Comparison of ENCODE assay signal across 8 cellular contexts in the genomic region with DNA sequence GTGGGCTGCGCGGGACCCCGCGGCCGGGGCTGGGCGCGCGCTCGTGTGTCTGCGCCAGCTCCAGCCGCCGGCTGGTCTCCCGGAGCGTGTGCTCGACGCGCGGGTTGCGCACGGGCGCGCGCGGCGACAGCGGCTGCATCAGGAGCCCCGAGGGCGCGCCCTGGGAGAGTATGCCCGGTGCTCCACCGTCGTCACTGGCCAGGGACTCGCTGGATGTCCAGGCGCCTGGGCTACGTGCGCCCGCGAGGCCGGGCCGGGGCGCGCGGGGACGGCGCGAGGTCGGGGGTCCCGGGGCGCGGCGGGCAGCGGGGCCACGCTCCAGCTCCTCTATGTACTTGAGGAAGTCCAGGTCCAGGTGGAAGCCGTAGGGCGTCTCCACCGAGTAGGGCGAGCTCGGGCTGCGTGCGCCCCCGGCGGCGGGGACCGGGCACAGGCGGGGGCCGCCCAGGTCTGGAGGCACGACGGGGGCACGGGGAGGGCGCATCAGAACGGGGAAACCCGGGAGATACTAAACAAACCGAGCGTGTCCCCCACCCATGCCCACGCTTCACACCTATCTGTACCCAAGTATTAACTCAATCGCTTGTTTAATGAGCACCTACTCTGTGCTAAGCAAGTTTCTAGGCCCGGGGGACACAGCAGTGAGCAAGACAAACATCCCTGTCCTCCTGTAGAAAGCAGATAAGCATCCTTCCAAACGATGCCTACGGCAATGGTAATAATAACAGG. TPM values are rescaled to one million over a fixed set of nuclear protein-coding genes. Genes with fewer than 3 reads are reported as not detected.
DNase-seq lines count a peak whose midpoint lies in the region; ATAC-seq and TF ChIP-seq lines count a peak whose summit lies in the region.

No MANE protein-coding gene starts in this region.

- H3K9me3 ChIP-seq in psoas muscle (no peaks in the 10 kb centered on the region), tibial nerve (no peaks in the 10 kb centered on the region)

- peak overlapping the region; percentile 36 for H3K27ac ChIP-seq in psoas muscle
- no peak overlapping the region for H3K27ac ChIP-seq in tibial nerve

- H3K27me3 ChIP-seq in psoas muscle (ENCODE audit: insufficient read depth in 3 of 3, low read length in 2 of 3) (peaks cover 0 to 51% (median 18%) of the 10 kb centered on the region in 3 donors), tibial nerve (peaks cover 0 to 29% of the 10 kb centered on the region in 2 donors)

- H3K36me3 ChIP-seq in psoas muscle (ENCODE audit: insufficient read depth in 1 of 2, low read depth in 1 of 2) = no peaks in the 10 kb centered on the region
- no peaks in the 10 kb centered on the region for H3K36me3 ChIP-seq in tibial nerve

- H3K4me1 ChIP-seq in psoas muscle (peaks cover 16% of the 10 kb centered on the region), tibial nerve (peaks cover 0 to 21% (median 5%) of the 10 kb centered on the region in 4 donors)

- 13 to 26% (median 16%) methylated on average over 34 to 79 of the region's 79 CpGs for WGBS in psoas muscle, 3 donors
- 13 to 21% methylated on average over 25 to 51 of the region's 79 CpGs for WGBS in tibial nerve, 2 donors

- TF ChIP-seq EP300 in tibial nerve (IDR thresholded peaks at IDR 0.05) = no peak

- no peak for TF ChIP-seq POLR2A in tibial nerve (IDR thresholded peaks at IDR 0.05)

- H3K4me3 ChIP-seq in psoas muscle (peak overlapping the region; percentile 54), tibial nerve (peak overlapping the region in 2 of 4 donors; percentile 10 to 45)

- intact Hi-C loops in psoas muscle (cut with DNase I) = no loop called here
- intact Hi-C loops in posterior vena cava (cut with DNase I) = no loop called here

- ATAC-seq in psoas muscle (peak in 2 of 4 donors; percentile 11 to 44), GM18858 (IDR thresholded peaks at IDR 0.05; ENCODE audit: unreplicated experiment) (no peak)

- TF ChIP-seq CTCF in psoas muscle (IDR thresholded peaks at IDR 0.05) (no peak), tibial nerve (IDR thresholded peaks at IDR 0.05) (no peak)

- DNase-seq in NCI-H748 (lab: John Stamatoyannopoulos, UW; ENCODE audit: unreplicated experiment) = peak; percentile 54
- DNase-seq in NCI-H748 treated with DMSO at 0.1 percent for 48 hours (lab: John Stamatoyannopoulos, UW) = no peak
- peak; percentile 68 for DNase-seq in NCI-H2196 (lab: John Stamatoyannopoulos, UW; ENCODE audit: unreplicated experiment)
- DNase-seq in ecto neural progenitor cell (ENCODE audit: low spot score) = peak; percentile 70
- DNase-seq in psoas muscle = peak in 1 of 2 donors; percentile 41
- no peak for DNase-seq in posterior vena cava (ENCODE audit: low spot score)
- no peak for DNase-seq in tibial nerve (ENCODE audit: low spot score in 2 of 2)

RNA-seq across cellular contexts. Expression of gene KANK3, which starts 7.6 kb away (rescaled TPM):
- total RNA-seq in psoas muscle (10 to 100 TPM in 2 of 4 donors, 1 to 10 TPM in 2; 7.1 to 14.2 (median 9.7) TPM), posterior vena cava (10 to 100 TPM; 11.0 to 22.5 TPM), tibial nerve (10 to 100 TPM; 13.8 to 34.8 (median 20.1) TPM)
- 1 to 10 TPM; 5.1 to 9.4 (median 7.7) TPM for polyA plus RNA-seq in psoas muscle

RNA-seq across cellular contexts. Expression of gene RPS28, which starts 14.2 kb away (rescaled TPM):
- 1,000 to 10,000 TPM in 2 of 4 donors, 100 to 1,000 TPM in 2; 947 to 1,442 (median 1,003) TPM for total RNA-seq in psoas muscle
- 100 to 1,000 TPM; 431 to 717 (median 657) TPM for polyA plus RNA-seq in psoas muscle
- total RNA-seq in posterior vena cava = 100 to 1,000 TPM; 798 to 911 TPM
- total RNA-seq in tibial nerve = 100 to 1,000 TPM; 398 to 559 (median 412) TPM

RNA-seq across cellular contexts. Expression of gene NDUFA7, which starts 14.3 kb away (rescaled TPM):
- total RNA-seq in psoas muscle (100 to 1,000 TPM in 3 of 4 donors, 10 to 100 TPM in 1; 76.8 to 150 (median 109) TPM), posterior vena cava (10 to 100 TPM; 29.8 to 31.2 TPM), tibial nerve (10 to 100 TPM in 3 of 4 donors, 1 to 10 TPM in 1; 4.5 to 22.1 (median 16.0) TPM)
- 100 to 1,000 TPM; 211 to 271 (median 243) TPM for polyA plus RNA-seq in psoas muscle

RNA-seq across cellular contexts. Expression of gene CD320, which starts 27.3 kb away (rescaled TPM):
- total RNA-seq in psoas muscle (10 to 100 TPM; 17.4 to 25.4 (median 22.4) TPM), posterior vena cava (10 to 100 TPM; 29.2 to 31.6 TPM), tibial nerve (100 to 1,000 TPM in 1 of 4 donors, 10 to 100 TPM in 3; 64.7 to 109 (median 83.9) TPM)
- polyA plus RNA-seq in psoas muscle = 10 to 100 TPM; 44.8 to 67.2 (median 47.6) TPM

RNA-seq across cellular contexts. Expression of gene ANGPTL4, which starts 28.4 kb away (rescaled TPM):
- total RNA-seq in psoas muscle (100 to 1,000 TPM in 1 of 4 donors, 10 to 100 TPM in 3; 10.7 to 118 (median 44.7) TPM), posterior vena cava (10 to 100 TPM; 10.4 to 95.3 TPM), tibial nerve (100 to 1,000 TPM in 1 of 4 donors, 10 to 100 TPM in 3; 52.2 to 256 (median 75.6) TPM)
- polyA plus RNA-seq in psoas muscle = 100 to 1,000 TPM in 1 of 3 donors, 10 to 100 TPM in 2; 17.2 to 235 (median 19.1) TPM

Comparison
In these comparisons a context has a peak if more than half of its experiments do, and no peak if none do; other contexts are left out.
1. DNase-seq: peak in NCI-H748 (single experiment), NCI-H2196 (single experiment) and ecto neural progenitor cell (single experiment); none in NCI-H748 treated with DMSO at 0.1 percent for 48 hours (single experiment), posterior vena cava (single experiment) and tibial nerve (0 of 2).